ENCODE assay signal across 24 cellular contexts in the genomic region with DNA sequence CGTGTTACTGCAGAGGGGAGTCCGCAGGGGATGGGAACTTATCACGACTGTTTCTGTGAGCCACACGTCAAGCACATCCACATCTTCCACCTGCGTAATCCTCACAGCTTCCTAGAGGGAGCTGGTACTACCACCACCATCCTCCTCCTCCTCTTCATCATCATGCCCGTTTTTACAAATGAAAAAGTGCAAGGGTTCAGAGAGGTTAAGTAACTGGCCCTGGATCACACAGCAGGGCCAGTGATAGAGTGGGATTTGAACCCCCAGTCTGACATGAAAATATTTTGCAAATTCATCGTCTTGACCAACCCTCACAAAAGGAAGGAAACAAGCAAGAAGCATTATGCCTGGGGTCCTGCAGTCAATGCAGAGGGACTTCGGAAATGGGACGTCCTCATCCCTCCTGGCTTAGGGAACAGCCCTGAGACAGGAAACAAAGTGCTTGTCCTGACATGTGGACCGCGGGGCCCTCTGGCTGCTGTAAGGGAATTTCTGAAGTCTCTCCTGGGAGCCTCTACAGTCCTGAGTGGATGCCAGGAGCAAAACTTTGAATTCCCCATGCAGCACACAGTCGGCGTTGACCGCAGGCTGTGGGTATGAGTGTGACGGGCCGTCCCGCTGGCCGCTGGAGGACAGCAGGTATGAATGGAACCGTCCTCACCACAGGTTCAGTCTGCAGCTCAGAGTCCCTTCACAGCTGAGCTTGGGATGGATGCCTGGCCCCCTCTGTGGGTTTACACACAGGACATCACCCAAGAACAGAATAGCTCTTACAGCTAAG.
DNase-seq lines count a peak whose midpoint lies in the region; FAIRE-seq and TF ChIP-seq lines count a peak whose summit lies in the region.
"Had no signal": no experiment of that assay in that cellular context is flagged by ENCODE, and none has a peak within 500 bp of the region (broad histone marks: within the 10 kb centered on the region; RNA-seq: fewer than 3 reads in every experiment).

No MANE protein-coding gene starts in this region.

- intact Hi-C loops in mammary epithelial cell (cut with micrococcal nuclease) (loop anchor here (5.0 kb wide), 1 partner anchor 206 kb away; no protein-coding TSS in a partner anchor), breast epithelium (cut with DNase I; ENCODE audit: low total_unique reads) (no loop called here)

- no peak for TF ChIP-seq POLR2A in breast epithelium (IDR thresholded peaks at IDR 0.05)

- no peak overlapping the region for H3K27ac ChIP-seq in mammary epithelial cell (ENCODE audit: insufficient read depth, low read depth, low read length)
- H3K27ac ChIP-seq in breast epithelium = no peak overlapping the region
- H3K27ac ChIP-seq in neural cell (ENCODE audit: low read length) = peak overlapping the region; percentile 78
- H3K27ac ChIP-seq: 22Rv1, C4-2B had no signal

- H3K4me3 ChIP-seq in mammary epithelial cell (replicated peaks in 1 of 3; ENCODE audit: insufficient read depth in 1 of 3, low read depth in 2 of 3, low read length in 3 of 3) (no peak overlapping the region), breast epithelium (no peak overlapping the region), bronchial epithelial cell (ENCODE audit: low read depth, low read length) (no peak overlapping the region), neural cell (ENCODE audit: low read length) (no peak overlapping the region)
- H3K4me3 ChIP-seq: MG63, Peyer's patch had no signal

- H3F3A ChIP-seq in neural cell (ENCODE audit: insufficient read depth, low read length, poor library complexity, severe bottlenecking) = no peaks in the 10 kb centered on the region

- WGBS in mammary epithelial cell (ENCODE audit: low coverage, missing lambda C conversion rate) = 29% methylated on average over 16 of the region's 19 CpGs

- H3K9me2 ChIP-seq in neural cell (ENCODE audit: insufficient read depth, low read length) = no peaks in the 10 kb centered on the region
- H3K9me2 ChIP-seq: SK-N-SH had no signal

- TF ChIP-seq CTCF in mammary epithelial cell (conservative IDR thresholded peaks at IDR 0.05 in 1 of 2, IDR thresholded peaks at IDR 0.05 in 1 of 2; ENCODE audit: extremely low read depth in 1 of 2, insufficient read depth in 1 of 2, low read depth in 1 of 2, low read length in 2 of 2) (no peak), breast epithelium (IDR thresholded peaks at IDR 0.05) (no peak), bronchial epithelial cell (IDR thresholded peaks at IDR 0.05; ENCODE audit: insufficient read depth, low read length, severe bottlenecking) (no peak), neural cell (IDR thresholded peaks at IDR 0.05; ENCODE audit: poor library complexity, severe bottlenecking) (no peak)

- no peaks in the 10 kb centered on the region for H4K20me1 ChIP-seq in mammary epithelial cell (ENCODE audit: insufficient read depth, low read length)
- no peaks in the 10 kb centered on the region for H4K20me1 ChIP-seq in neural cell (ENCODE audit: insufficient read depth)

- H2AFZ ChIP-seq in mammary epithelial cell (ENCODE audit: low read depth, low read length) = no peak overlapping the region
- no peak overlapping the region for H2AFZ ChIP-seq in neural cell (ENCODE audit: low read depth, low read length)

- in situ Hi-C loops in mammary epithelial cell (cut with MboI; ENCODE audit: low sequenced_read_pairs in 2 of 2) = no loop called here

- no TSS peak for BruUV-seq in mammary epithelial cell (replicated peaks; lab: Mats Ljungman, UMichigan)

- TF ChIP-seq EP300 in neural cell (conservative IDR thresholded peaks at IDR 0.05; ENCODE audit: poor library complexity, severe bottlenecking) = no peak

- FAIRE-seq in bronchial epithelial cell (lab: Jason Lieb, UNC) = no peak
- FAIRE-seq: GM12892, GM19239, HTR-8/SVneo had no signal

- dilution Hi-C loops in mammary epithelial cell (cut with HindIII; ENCODE audit: low sequenced_read_pairs) = no loop called here

- H3K36me3 ChIP-seq in mammary epithelial cell (ENCODE audit: insufficient read depth, low read length) (no peaks in the 10 kb centered on the region), breast epithelium (no peaks in the 10 kb centered on the region), bronchial epithelial cell (ENCODE audit: control insufficient read depth, insufficient read depth, low read length) (no peaks in the 10 kb centered on the region), neural cell (ENCODE audit: insufficient read depth, low read length) (no peaks in the 10 kb centered on the region)
- H3K36me3 ChIP-seq: MG63, Peyer's patch had no signal

- no peak overlapping the region for H3K9ac ChIP-seq in mammary epithelial cell (ENCODE audit: insufficient read depth, low read length)
- H3K9ac ChIP-seq in neural cell (ENCODE audit: low read length) = no peak overlapping the region
- H3K9ac ChIP-seq: SK-N-SH had no signal

- TF ChIP-seq RAD21 in neural cell (conservative IDR thresholded peaks at IDR 0.05) = no peak

- no peaks in the 10 kb centered on the region for H3K79me2 ChIP-seq in mammary epithelial cell (ENCODE audit: insufficient read depth, low read length)
- H3K79me2 ChIP-seq in neural cell (replicated peaks; ENCODE audit: insufficient read depth, low read length) = no peaks in the 10 kb centered on the region

- no peaks in the 10 kb centered on the region for H3K27me3 ChIP-seq in mammary epithelial cell (ENCODE audit: insufficient read depth, low read length)
- H3K27me3 ChIP-seq in breast epithelium = no peaks in the 10 kb centered on the region
- H3K27me3 ChIP-seq in bronchial epithelial cell (ENCODE audit: control insufficient read depth, insufficient read depth, low read length) = no peaks in the 10 kb centered on the region
- H3K27me3 ChIP-seq in neural cell (ENCODE audit: insufficient read depth, low read depth, low read length) = no peaks in the 10 kb centered on the region
- H3K27me3 ChIP-seq: Peyer's patch had no signal

- DNase-seq in mammary epithelial cell (peak; percentile 69), breast epithelium (ENCODE audit: low spot score in 2 of 2) (no peak), bronchial epithelial cell (ENCODE audit: low read depth) (peak; percentile 38), NCI-H2081 treated with DMSO at 0.1 percent for 48 hours (lab: John Stamatoyannopoulos, UW) (no peak), NCI-H1417 (lab: John Stamatoyannopoulos, UW) (no peak), NCI-H2227 treated with DMSO at 0.1 percent for 48 hours (lab: John Stamatoyannopoulos, UW) (no peak)
- DNase-seq: CD8-positive, alpha-beta memory T cell; DMS 273 treated with DMSO at 0.1 percent for 48 hours; DMS79; KG1; MG63; NCI-H1105 treated with DMSO at 0.1 percent for 48 hours; NCI-H2029; NCI-H226; NCI-H510A; NCI-H69; Peyer's patch; SK-N-SH had no signal

- CTCF ChIA-PET in mammary epithelial cell (lab: Charles Lee; ENCODE audit: low non-redundant PET) = no interaction called here

- H3K4me1 ChIP-seq in mammary epithelial cell (ENCODE audit: insufficient read depth, low read length) (peaks cover 11% of the 10 kb centered on the region), breast epithelium (no peaks in the 10 kb centered on the region)

- H3K4me2 ChIP-seq in mammary epithelial cell (ENCODE audit: insufficient read depth, low read depth, low read length) (peak overlapping the region; percentile 25), neural cell (ENCODE audit: low read length) (no peak overlapping the region)
- H3K4me2 ChIP-seq: SK-N-SH had no signal

- H3K9me3 ChIP-seq in mammary epithelial cell (replicated peaks; ENCODE audit: insufficient read depth, low read length) (no peaks in the 10 kb centered on the region), breast epithelium (no peaks in the 10 kb centered on the region), neural cell (ENCODE audit: low read length) (no peaks in the 10 kb centered on the region)
- H3K9me3 ChIP-seq: MG63, Peyer's patch, SK-N-SH had no signal

TF ChIP-seq in neural cell, 6 proteins besides CTCF, POLR2A, EP300 and RAD21:
- TF ChIP-seq MXI1 (conservative IDR thresholded peaks at IDR 0.05; ENCODE audit: poor library complexity, severe bottlenecking) = no peak
- TF ChIP-seq EZH2 (IDR thresholded peaks at IDR 0.05; ENCODE audit: borderline replicate concordance, insufficient read depth, low read length, poor library complexity, severe bottlenecking) = no peak
- TF ChIP-seq, protein P1, sequence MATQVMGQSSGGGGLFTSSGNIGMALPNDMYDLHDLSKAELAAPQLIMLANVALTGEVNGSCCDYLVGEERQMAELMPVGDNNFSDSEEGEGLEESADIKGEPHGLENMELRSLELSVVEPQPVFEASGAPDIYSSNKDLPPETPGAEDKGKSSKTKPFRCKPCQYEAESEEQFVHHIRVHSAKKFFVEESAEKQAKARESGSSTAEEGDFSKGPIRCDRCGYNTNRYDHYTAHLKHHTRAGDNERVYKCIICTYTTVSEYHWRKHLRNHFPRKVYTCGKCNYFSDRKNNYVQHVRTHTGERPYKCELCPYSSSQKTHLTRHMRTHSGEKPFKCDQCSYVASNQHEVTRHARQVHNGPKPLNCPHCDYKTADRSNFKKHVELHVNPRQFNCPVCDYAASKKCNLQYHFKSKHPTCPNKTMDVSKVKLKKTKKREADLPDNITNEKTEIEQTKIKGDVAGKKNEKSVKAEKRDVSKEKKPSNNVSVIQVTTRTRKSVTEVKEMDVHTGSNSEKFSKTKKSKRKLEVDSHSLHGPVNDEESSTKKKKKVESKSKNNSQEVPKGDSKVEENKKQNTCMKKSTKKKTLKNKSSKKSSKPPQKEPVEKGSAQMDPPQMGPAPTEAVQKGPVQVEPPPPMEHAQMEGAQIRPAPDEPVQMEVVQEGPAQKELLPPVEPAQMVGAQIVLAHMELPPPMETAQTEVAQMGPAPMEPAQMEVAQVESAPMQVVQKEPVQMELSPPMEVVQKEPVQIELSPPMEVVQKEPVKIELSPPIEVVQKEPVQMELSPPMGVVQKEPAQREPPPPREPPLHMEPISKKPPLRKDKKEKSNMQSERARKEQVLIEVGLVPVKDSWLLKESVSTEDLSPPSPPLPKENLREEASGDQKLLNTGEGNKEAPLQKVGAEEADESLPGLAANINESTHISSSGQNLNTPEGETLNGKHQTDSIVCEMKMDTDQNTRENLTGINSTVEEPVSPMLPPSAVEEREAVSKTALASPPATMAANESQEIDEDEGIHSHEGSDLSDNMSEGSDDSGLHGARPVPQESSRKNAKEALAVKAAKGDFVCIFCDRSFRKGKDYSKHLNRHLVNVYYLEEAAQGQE (IDR thresholded peaks at IDR 0.05; ENCODE audit: borderline replicate concordance) = no peak
- no peak for TF ChIP-seq SMC3 (conservative IDR thresholded peaks at IDR 0.05; ENCODE audit: poor library complexity)
TF ChIP-seq in neural cell: peak in this region for 0.

Comparison
In these comparisons a context has a peak if more than half of its experiments do, and no peak if none do; other contexts are left out.
1. DNase-seq: peak in mammary epithelial cell (single experiment) and bronchial epithelial cell (single experiment); none in breast epithelium (0 of 2), NCI-H2081 treated with DMSO at 0.1 percent for 48 hours (single experiment), NCI-H1417 (0 of 3) and NCI-H2227 treated with DMSO at 0.1 percent for 48 hours (single experiment).